8 cellular contexts compared by ENCODE assay signal in the genomic region with DNA sequence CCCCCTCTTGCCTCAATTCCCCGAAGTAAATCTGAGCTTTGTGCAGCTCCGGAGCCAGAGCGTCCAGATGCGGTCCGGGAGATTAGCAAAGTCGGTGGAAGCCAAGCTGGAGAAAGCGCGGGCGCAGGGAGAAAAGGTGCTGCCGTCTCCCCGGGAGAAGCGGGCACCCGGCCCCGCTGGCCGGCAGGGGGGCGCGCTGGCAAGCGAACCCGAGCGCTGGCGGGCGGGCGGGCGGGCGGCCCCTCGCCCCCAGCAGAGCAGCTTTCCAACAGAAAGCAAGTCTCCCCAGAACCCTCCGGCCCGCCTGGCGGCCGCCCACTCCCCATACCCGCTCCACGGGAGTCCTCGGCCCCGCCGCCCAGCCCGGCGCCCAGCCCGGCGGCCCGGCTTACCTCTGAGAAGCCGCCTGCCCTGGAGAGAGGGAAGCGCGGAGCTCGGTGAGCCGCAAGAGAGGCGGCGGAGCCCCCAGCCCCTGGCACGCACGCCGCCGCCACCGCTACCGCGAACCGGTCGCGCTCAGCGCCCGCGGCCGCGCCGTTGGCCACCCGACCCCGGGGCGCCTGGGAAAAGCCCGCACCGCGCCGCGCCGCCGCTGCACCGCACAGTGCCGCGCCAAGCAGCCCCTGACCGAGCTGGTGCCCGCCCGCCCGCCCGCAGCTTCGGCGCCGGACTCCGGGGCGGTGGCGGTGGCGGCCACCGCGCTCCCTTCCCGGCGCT. TPM values are rescaled to one million over a fixed set of nuclear protein-coding genes. Genes with fewer than 3 reads are reported as not detected.
DNase-seq lines count a peak whose midpoint lies in the region; ATAC-seq and TF ChIP-seq lines count a peak whose summit lies in the region.

No MANE protein-coding gene starts in this region.

- TF ChIP-seq POLR2A in testis (IDR thresholded peaks at IDR 0.05): no peak

- peaks cover 57% of the 10 kb centered on the region for H3K27me3 Mint-ChIP-seq in activated CD8-positive, alpha-beta T cell treated with anti-CD3 and anti-CD28 coated beads, Interleukin-2, amount 10 ng/mL, durations not matched to agents 7 days and 5 days (ENCODE audit: low read depth)

- intact Hi-C loops in testis (cut with DNase I; ENCODE audit: low total_unique reads): no loop called here

- H3K4me1 ChIP-seq in testis: no peaks in the 10 kb centered on the region

- no peak overlapping the region for H3K27ac ChIP-seq in testis

- H3K4me1 Mint-ChIP-seq in activated CD8-positive, alpha-beta T cell treated with anti-CD3 and anti-CD28 coated beads, Interleukin-2, amount 10 ng/mL, durations not matched to agents 7 days and 5 days (ENCODE audit: low read depth): peaks cover 28% of the 10 kb centered on the region

- WGBS in testis, 2 donors: 1% methylated on average over 16 of the region's 92 CpGs; no CpG with 5 or more reads in 1 of the 2 donors

- H3K4me3 Mint-ChIP-seq in activated CD8-positive, alpha-beta T cell treated with anti-CD3 and anti-CD28 coated beads, Interleukin-2, amount 10 ng/mL, durations not matched to agents 7 days and 5 days: peak overlapping the region; percentile 40

- TF ChIP-seq CTCF in testis (IDR thresholded peaks at IDR 0.05) (no peak), GM10248 (IDR thresholded peaks at IDR 0.05; ENCODE audit: control extremely low read depth, extremely low read depth, low read depth, missing control alignments) (no peak)

- no peaks in the 10 kb centered on the region for H3K36me3 ChIP-seq in testis (ENCODE audit: low read depth, missing control alignments)

- DNase-seq in activated CD8-positive, alpha-beta T cell treated with anti-CD3 and anti-CD28 coated beads, Interleukin-2, amount 10 ng/mL, durations not matched to agents 7 days and 5 days: no peak
- DNase-seq in testis (no peak), GM10248 (ENCODE audit: extremely low spot score) (no peak), NK-92 (lab: John Stamatoyannopoulos, UW; ENCODE audit: unreplicated experiment) (no peak)

- POLR2A ChIA-PET in activated CD8-positive, alpha-beta T cell treated with anti-CD3 and anti-CD28 coated beads, Interleukin-2, amount 10 ng/mL, durations not matched to agents 7 days and 5 days (lab: Charles Lee): interaction anchor here (0.9 to 1.5 kb wide), 2 partner anchors 29 kb away, joined by 3 to 5 read pairs; a partner anchor contains a TSS
- POLR2A ChIA-PET in GM10248 (lab: Yijun Ruan, JAX): no interaction called here

- H3K9me3 ChIP-seq in iPS-18c (ENCODE audit: control insufficient read depth, insufficient read depth, low read length) (peaks cover 14% of the 10 kb centered on the region), testis (no peaks in the 10 kb centered on the region)

- no peaks in the 10 kb centered on the region for H3K36me3 Mint-ChIP-seq in activated CD8-positive, alpha-beta T cell treated with anti-CD3 and anti-CD28 coated beads, Interleukin-2, amount 10 ng/mL, durations not matched to agents 7 days and 5 days (ENCODE audit: low read depth)

- no peaks in the 10 kb centered on the region for H3K9me3 Mint-ChIP-seq in activated CD8-positive, alpha-beta T cell treated with anti-CD3 and anti-CD28 coated beads, Interleukin-2, amount 10 ng/mL, durations not matched to agents 7 days and 5 days (ENCODE audit: insufficient read depth)

- ATAC-seq in GM18498 (IDR thresholded peaks at IDR 0.05; ENCODE audit: unreplicated experiment) (peak; percentile 2), HG02798 (IDR thresholded peaks at IDR 0.05; ENCODE audit: poor library complexity, unreplicated experiment) (peak; percentile 11), HG03095 (IDR thresholded peaks at IDR 0.05; ENCODE audit: unreplicated experiment) (no peak)
- no peak for ATAC-seq in activated CD8-positive, alpha-beta T cell treated with anti-CD3 and anti-CD28 coated beads, Interleukin-2, amount 10 ng/mL, durations not matched to agents 7 days and 5 days

- H3K27me3 ChIP-seq in testis: no peaks in the 10 kb centered on the region

- CTCF ChIA-PET in activated CD8-positive, alpha-beta T cell treated with anti-CD3 and anti-CD28 coated beads, Interleukin-2, amount 10 ng/mL, durations not matched to agents 7 days and 5 days (lab: Charles Lee): no interaction called here
- CTCF ChIA-PET in GM10248 (lab: Yijun Ruan, JAX): no interaction called here

- no peak overlapping the region for H3K27ac Mint-ChIP-seq in activated CD8-positive, alpha-beta T cell treated with anti-CD3 and anti-CD28 coated beads, Interleukin-2, amount 10 ng/mL, durations not matched to agents 7 days and 5 days

- H3K4me3 ChIP-seq in iPS-18c (ENCODE audit: insufficient read depth, low read depth, low read length): peak overlapping the region; percentile 36
- peak overlapping the region; percentile 44 to 62 for H3K4me3 ChIP-seq in testis

RNA-seq across cellular contexts. Expression of a gene that starts 0.5 kb away (rescaled TPM):
- not detected for total RNA-seq in activated CD8-positive, alpha-beta T cell treated with anti-CD3 and anti-CD28 coated beads, Interleukin-2, amount 10 ng/mL, durations not matched to agents 7 days and 5 days
- 100 to 1,000 TPM; 439 to 593 TPM for total RNA-seq in testis
- 323 TPM for polyA plus RNA-seq in testis (ENCODE audit: insufficient read depth, low read depth, low replicate concordance)

RNA-seq across cellular contexts. Expression of a gene that starts 29.2 kb away (rescaled TPM):
- total RNA-seq in activated CD8-positive, alpha-beta T cell treated with anti-CD3 and anti-CD28 coated beads, Interleukin-2, amount 10 ng/mL, durations not matched to agents 7 days and 5 days: 100 to 1,000 TPM; 848 to 853 TPM
- 100 to 1,000 TPM; 268 to 497 TPM for total RNA-seq in testis
- polyA plus RNA-seq in testis (ENCODE audit: insufficient read depth, low read depth, low replicate concordance): 546 TPM

Comparison
In these comparisons a context has a peak if more than half of its experiments do, and no peak if none do; other contexts are left out.
1. ATAC-seq: peak in GM18498 (single experiment) and HG02798 (single experiment); none in activated CD8-positive, alpha-beta T cell treated with anti-CD3 and anti-CD28 coated beads, Interleukin-2, amount 10 ng/mL, durations not matched to agents 7 days and 5 days (single experiment) and HG03095 (single experiment).
2. RNA of a gene that starts 0.5 kb away (total RNA-seq): 439 to 593 TPM in testis; not detected in activated CD8-positive, alpha-beta T cell treated with anti-CD3 and anti-CD28 coated beads, Interleukin-2, amount 10 ng/mL, durations not matched to agents 7 days and 5 days; every median in the first group is over 100 times any median in the second.